Comparison of ENCODE assay signal across 9 cellular contexts in the genomic region with DNA sequence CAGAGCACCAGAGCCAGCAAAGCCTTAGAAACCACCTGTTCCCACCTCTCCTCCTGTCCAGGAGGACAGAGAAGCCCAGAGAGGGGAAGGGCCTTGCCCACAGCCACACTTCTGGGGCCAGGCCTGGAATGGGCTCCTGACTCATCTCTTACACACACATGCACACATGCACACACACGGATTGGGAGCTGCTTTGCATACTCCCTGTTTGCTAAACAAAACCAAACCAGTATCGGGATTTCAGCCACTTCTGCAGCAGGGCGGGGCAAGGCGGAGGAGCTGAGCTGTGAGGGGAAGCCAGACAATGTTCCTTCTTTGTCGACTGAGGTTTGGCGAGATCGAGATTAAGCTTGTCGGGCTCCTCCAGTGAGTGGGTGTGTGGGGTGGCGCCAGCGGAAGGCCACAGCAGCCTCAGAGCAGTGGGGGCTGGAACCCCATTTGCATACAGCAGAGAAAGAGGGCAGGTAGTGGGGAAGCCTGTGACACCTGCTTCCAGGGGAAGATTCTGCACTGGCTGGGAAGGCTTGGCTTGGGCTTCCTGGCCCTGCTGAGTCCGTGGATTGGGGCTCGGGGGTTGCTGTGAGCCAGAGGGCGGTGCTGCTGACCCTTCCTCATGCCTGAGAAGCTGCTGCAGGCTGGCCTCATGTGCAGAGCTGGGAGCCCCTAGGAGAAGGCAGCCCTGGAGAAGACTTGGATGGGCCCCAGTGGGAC. TPM values are rescaled to one million over a fixed set of nuclear protein-coding genes. Genes with fewer than 3 reads are reported as not detected.
A peak's percentile ranks its signal among the peaks of the same experiment; 100 is the strongest.
DNase-seq lines count a peak whose midpoint lies in the region; ATAC-seq and TF ChIP-seq lines count a peak whose summit lies in the region.
"Had no signal": no experiment of that assay in that cellular context is flagged by ENCODE, and none has a peak within 500 bp of the region (broad histone marks: within the 10 kb centered on the region; RNA-seq: fewer than 3 reads in every experiment).

No MANE protein-coding gene starts in this region.

- H3K27ac ChIP-seq in esophagus squamous epithelium = peak overlapping the region; percentile 78 to 93 (median 90)
- H3K27ac ChIP-seq: HL-60 had no signal

- peaks cover 0 to 7% of the 10 kb centered on the region in 2 donors for H3K9me3 Mint-ChIP-seq in stimulated activated naive CD8-positive, alpha-beta T cell treated with anti-CD3 and anti-CD28 coated beads, Interleukin-15, amount 100 ng/mL, for 72 hours

- peak in 1 of 4 donors; percentile 32 for TF ChIP-seq POLR2A in esophagus squamous epithelium (IDR thresholded peaks at IDR 0.05)

- intact Hi-C loops in esophagus squamous epithelium (cut with DNase I) = no loop called here

- H3K27ac Mint-ChIP-seq in stimulated activated naive CD8-positive, alpha-beta T cell treated with anti-CD3 and anti-CD28 coated beads, Interleukin-15, amount 100 ng/mL, for 72 hours = no peak overlapping the region

- TF ChIP-seq CTCF in esophagus squamous epithelium (IDR thresholded peaks at IDR 0.05) = no peak

- no peaks in the 10 kb centered on the region for H3K9me3 ChIP-seq in esophagus squamous epithelium

- H3K36me3 ChIP-seq in esophagus squamous epithelium = no peaks in the 10 kb centered on the region

- DNase-seq in NOMO-1 treated with DMSO at 0.1 percent for 48 hours (lab: John Stamatoyannopoulos, UW; ENCODE audit: unreplicated experiment) (peak; percentile 21), NOMO-1 treated with dmso at 0.1 percent for 144 hours (lab: John Stamatoyannopoulos, UW; ENCODE audit: unreplicated experiment) (no peak), NCI-H1048 (lab: John Stamatoyannopoulos, UW) (peak; percentile 91), esophagus squamous epithelium (lab: John Stamatoyannopoulos, UW) (no peak), hypothalamus (lab: John Stamatoyannopoulos, UW) (no peak)
- DNase-seq in stimulated activated naive CD8-positive, alpha-beta T cell treated with anti-CD3 and anti-CD28 coated beads, Interleukin-15, amount 100 ng/mL, for 72 hours = no peak
- DNase-seq in activated CD4-positive, alpha-beta T cell treated with anti-CD3 and anti-CD28 coated beads, Interleukin-2, amount 50 U/mL, for 1 hour = no peak

- ATAC-seq in stimulated activated naive CD8-positive, alpha-beta T cell treated with anti-CD3 and anti-CD28 coated beads, Interleukin-15, amount 100 ng/mL, for 72 hours = peak; percentile 50
- no peak for ATAC-seq in HG02840 (IDR thresholded peaks at IDR 0.05; ENCODE audit: low FRiP score, unreplicated experiment)

- peaks cover 68% of the 10 kb centered on the region for H3K27me3 Mint-ChIP-seq in stimulated activated naive CD8-positive, alpha-beta T cell treated with anti-CD3 and anti-CD28 coated beads, Interleukin-15, amount 100 ng/mL, for 72 hours

- peaks cover 16 to 45% (median 19%) of the 10 kb centered on the region in 3 donors for H3K4me1 ChIP-seq in esophagus squamous epithelium

- peak overlapping the region in 1 of 4 donors; percentile 12 for H3K4me3 ChIP-seq in esophagus squamous epithelium

- H3K4me1 Mint-ChIP-seq in stimulated activated naive CD8-positive, alpha-beta T cell treated with anti-CD3 and anti-CD28 coated beads, Interleukin-15, amount 100 ng/mL, for 72 hours = peaks cover 29% of the 10 kb centered on the region

- H3K27me3 ChIP-seq in esophagus squamous epithelium = peaks cover 0 to 74% (median 0%) of the 10 kb centered on the region in 4 donors

- WGBS in esophagus squamous epithelium, 2 donors = 6 to 12% methylated on average over 3 to 5 of the region's 13 CpGs

- peak overlapping the region in 1 of 2 donors; percentile 19 for H3K4me3 Mint-ChIP-seq in stimulated activated naive CD8-positive, alpha-beta T cell treated with anti-CD3 and anti-CD28 coated beads, Interleukin-15, amount 100 ng/mL, for 72 hours

RNA-seq across cellular contexts. Expression of gene GFI1B, which starts 16.1 kb away (rescaled TPM):
- under 1 TPM in 1 of 4 donors, not detected in 3; 0.57 TPM for total RNA-seq in esophagus squamous epithelium

RNA-seq across cellular contexts. Expression of gene GTF3C5, which starts 36.2 kb away (rescaled TPM):
- total RNA-seq in esophagus squamous epithelium = 10 to 100 TPM; 48.2 to 55.3 (median 48.9) TPM

RNA-seq across cellular contexts. Expression of gene TSC1, which starts 50.1 kb away (rescaled TPM):
- total RNA-seq in esophagus squamous epithelium = 10 to 100 TPM; 18.8 to 38.7 (median 25.7) TPM

Comparison
In these comparisons a context has a peak if more than half of its experiments do, and no peak if none do; other contexts are left out.
1. DNase-seq: peak in NOMO-1 treated with DMSO at 0.1 percent for 48 hours (single experiment) and NCI-H1048 (single experiment); none in NOMO-1 treated with dmso at 0.1 percent for 144 hours (single experiment), esophagus squamous epithelium (single experiment), stimulated activated naive CD8-positive, alpha-beta T cell treated with anti-CD3 and anti-CD28 coated beads, Interleukin-15, amount 100 ng/mL, for 72 hours (0 of 2), hypothalamus (0 of 51) and activated CD4-positive, alpha-beta T cell treated with anti-CD3 and anti-CD28 coated beads, Interleukin-2, amount 50 U/mL, for 1 hour (single experiment).